1 cellular context compared by ENCODE assay signal in the genomic region with DNA sequence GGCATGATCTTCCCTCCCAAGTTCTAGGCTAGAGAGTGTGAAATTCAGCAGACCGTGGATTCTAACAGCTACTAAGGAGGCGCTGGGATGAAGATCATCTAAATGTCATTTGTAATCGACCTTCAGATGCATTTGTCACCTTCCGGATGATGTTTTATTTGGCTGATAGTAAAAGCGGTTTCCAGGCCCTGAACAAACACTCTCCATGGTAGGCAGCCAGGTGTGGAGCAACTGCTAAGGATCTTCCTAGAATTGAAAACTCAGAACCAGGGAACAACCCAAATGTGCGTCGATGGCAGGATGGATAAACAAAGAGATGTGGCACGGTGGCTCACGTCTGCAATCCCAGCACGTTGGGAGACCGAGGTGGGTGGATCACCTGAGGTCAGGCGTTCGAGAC.
TF ChIP-seq lines count a peak whose summit lies in the region.

No MANE protein-coding gene starts in this region.

TF ChIP-seq in IMR-90, 13 proteins besides CTCF, POLR2A, EP300 and RAD21 (continued from another document):
- TF ChIP-seq, protein P1, sequence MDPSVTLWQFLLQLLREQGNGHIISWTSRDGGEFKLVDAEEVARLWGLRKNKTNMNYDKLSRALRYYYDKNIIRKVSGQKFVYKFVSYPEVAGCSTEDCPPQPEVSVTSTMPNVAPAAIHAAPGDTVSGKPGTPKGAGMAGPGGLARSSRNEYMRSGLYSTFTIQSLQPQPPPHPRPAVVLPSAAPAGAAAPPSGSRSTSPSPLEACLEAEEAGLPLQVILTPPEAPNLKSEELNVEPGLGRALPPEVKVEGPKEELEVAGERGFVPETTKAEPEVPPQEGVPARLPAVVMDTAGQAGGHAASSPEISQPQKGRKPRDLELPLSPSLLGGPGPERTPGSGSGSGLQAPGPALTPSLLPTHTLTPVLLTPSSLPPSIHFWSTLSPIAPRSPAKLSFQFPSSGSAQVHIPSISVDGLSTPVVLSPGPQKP (IDR thresholded peaks at IDR 0.05; ENCODE audit: borderline replicate concordance, low read depth, low read length): no peak
- TF ChIP-seq NFE2L2 (IDR thresholded peaks at IDR 0.05; ENCODE audit: low read depth, low read length) (no peak), CHD1 (IDR thresholded peaks at IDR 0.05; ENCODE audit: low read depth, low read length) (no peak)
